In genomic region chr12:90126125-90126524, GRCh38 we compare ENCODE assay signal across 22 cellular contexts.
"Had no signal": no experiment of that assay in that cellular context is flagged by ENCODE, and none has a peak within 500 bp of the region (broad histone marks: within the 10 kb centered on the region; RNA-seq: fewer than 3 reads in every experiment).

No MANE protein-coding gene starts in this region.

- DNase-seq: activated B cell treated with CpG ODN at 0.5 μM for 24 hours; activated CD4-positive, alpha-beta T cell treated with anti-CD3 and anti-CD28 coated beads for 1 hour; activated CD4-positive, alpha-beta T cell treated with anti-CD3 and anti-CD28 coated beads, Interleukin-2, amount 10 ng/mL, durations not matched to agents 24 days and 14 days; activated CD4-positive, alpha-beta T cell treated with anti-CD3 and anti-CD28 coated beads, Interleukin-2, amount 50 U/mL, for 48 hours; activated CD8-positive, alpha-beta memory T cell treated with anti-CD3 and anti-CD28 coated beads for 24 hours; activated effector memory CD4-positive, alpha-beta T cell treated with anti-CD3 and anti-CD28 coated beads, Interleukin-2, amount 50 U/mL, for 16 hours; activated naive CD4-positive, alpha-beta T cell treated with Interleukin-2 at 50 U/mL for 16 hours; activated naive CD8-positive, alpha-beta T cell treated with anti-CD3 and anti-CD28 coated beads, Interleukin-2, amount 50 U/mL, for 24 hours; activated T-cell treated with anti-CD3 and anti-CD28 coated beads, Interleukin-2, amount 50 U/mL, for 4 hours; amygdala; caudate nucleus; Kasumi-1; NCI-H1105 treated with DMSO at 0.1 percent for 48 hours; NCI-H1436 treated with DMSO at 0.1 percent for 48 hours; NCI-H187; NCI-H2081; NCI-H510A treated with DMSO at 0.1 percent for 48 hours; NCI-H69; NK-92 treated with Interleukin-12 subunit alpha and Interleukin-12 subunit beta, amount 100 ng/mL, for 24 hours; SHP77 had no signal

- ATAC-seq: activated naive CD4-positive, alpha-beta T cell treated with anti-CD3 and anti-CD28 coated beads, Interleukin-2, amount 50 U/mL, for 72 hours; activated naive CD8-positive, alpha-beta T cell treated with anti-CD3 and anti-CD28 coated beads, Interleukin-2, amount 50 U/mL, for 24 hours; activated T-cell treated with anti-CD3 and anti-CD28 coated beads, Interleukin-2, amount 50 U/mL, for 4 hours had no signal

- H3K4me3 ChIP-seq: breast epithelium had no signal

- H3K36me3 ChIP-seq: breast epithelium had no signal

- H3K27me3 ChIP-seq: breast epithelium had no signal

- H3K4me1 ChIP-seq: breast epithelium had no signal
